19 cellular contexts compared by ENCODE assay signal in the genomic region with DNA sequence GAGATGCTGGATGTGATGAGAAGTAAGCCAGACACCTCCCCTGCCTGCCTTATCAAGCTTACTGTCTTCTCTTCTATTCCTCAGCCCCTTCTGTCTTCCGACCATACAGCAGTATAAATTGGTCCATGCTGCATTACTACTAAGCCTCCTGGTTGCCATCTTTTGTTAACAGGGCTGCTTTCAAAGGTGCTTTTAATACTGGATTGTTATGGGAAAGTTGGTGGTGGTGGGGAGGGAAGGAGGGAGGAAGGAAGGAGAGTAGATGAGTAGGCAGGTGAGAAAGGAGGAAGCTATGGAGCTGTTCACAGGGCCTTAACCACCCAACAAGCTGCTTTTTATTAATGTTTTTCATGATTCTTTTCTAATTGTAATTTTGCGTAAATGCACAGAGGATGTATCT.
DNase-seq lines count a peak whose midpoint lies in the region; ATAC-seq and TF ChIP-seq lines count a peak whose summit lies in the region.
"Had no signal": no experiment of that assay in that cellular context is flagged by ENCODE, and none has a peak within 500 bp of the region (broad histone marks: within the 10 kb centered on the region; RNA-seq: fewer than 3 reads in every experiment).

No MANE protein-coding gene starts in this region.

- H3K27me3 ChIP-seq in CD4-positive, CD25-positive, alpha-beta regulatory T cell (ENCODE audit: control insufficient read depth, insufficient read depth, low read length) = no peaks in the 10 kb centered on the region
- H3K27me3 ChIP-seq in HUES48 (ENCODE audit: control insufficient read depth, insufficient read depth, low read length) = no peaks in the 10 kb centered on the region
- H3K27me3 ChIP-seq in tibial nerve = no peaks in the 10 kb centered on the region

- 98 to 99% methylated on average over 2 of the region's 2 CpGs for WGBS in tibial nerve, 2 donors

- H3K4me1 ChIP-seq in CD4-positive, CD25-positive, alpha-beta regulatory T cell (ENCODE audit: control insufficient read depth, insufficient read depth, low read length, poor library complexity, severe bottlenecking) = no peaks in the 10 kb centered on the region
- peaks cover 27% of the 10 kb centered on the region for H3K4me1 ChIP-seq in HUES48 (ENCODE audit: control insufficient read depth, insufficient read depth, low read length)
- H3K4me1 ChIP-seq in tibial nerve = no peaks in the 10 kb centered on the region

- peaks cover 11 to 50% (median 39%) of the 10 kb centered on the region in 4 donors for H3K4me1 Mint-ChIP-seq in CD4-positive, CD25-positive, alpha-beta regulatory T cell
- peaks cover 15 to 43% of the 10 kb centered on the region in 2 donors for H3K4me1 Mint-ChIP-seq in effector memory CD8-positive, alpha-beta T cell (ENCODE audit: low read depth in 2 of 2)
- peaks cover 10% of the 10 kb centered on the region for H3K4me1 Mint-ChIP-seq in memory B cell
- H3K4me1 Mint-ChIP-seq: CD14-positive monocyte had no signal

- no peaks in the 10 kb centered on the region for H3K9me3 ChIP-seq in CD4-positive, CD25-positive, alpha-beta regulatory T cell (ENCODE audit: control insufficient read depth in 2 of 2, low read length in 2 of 2)
- H3K9me3 ChIP-seq in HUES48 (ENCODE audit: control insufficient read depth, insufficient read depth, low read length) (no peaks in the 10 kb centered on the region), tibial nerve (peaks cover 0 to 4% (median 0%) of the 10 kb centered on the region in 4 donors)

- no peak for DNase-seq in CD4-positive, CD25-positive, alpha-beta regulatory T cell
- DNase-seq in effector memory CD8-positive, alpha-beta T cell = no peak
- no peak for DNase-seq in memory B cell (ENCODE audit: low spot score in 2 of 2)
- no peak for DNase-seq in putamen (ENCODE audit: low spot score)
- DNase-seq in tibial nerve (ENCODE audit: low spot score in 2 of 2) = no peak
- no peak for DNase-seq in NCI-H1930 (lab: John Stamatoyannopoulos, UW)
- DNase-seq: 8988T, DMS153, NCI-H1105 treated with DMSO at 0.1 percent for 48 hours, NCI-H1694 treated with DMSO at 0.1 percent for 48 hours, NCI-H2107, NCI-H2227 treated with DMSO at 0.1 percent for 48 hours, NCI-H510A treated with DMSO at 0.1 percent for 48 hours, SHP77 had no signal

- TF ChIP-seq CTCF in tibial nerve (IDR thresholded peaks at IDR 0.05) = no peak

- H3K4me3 ChIP-seq in CD4-positive, CD25-positive, alpha-beta regulatory T cell (ENCODE audit: low read depth, low read length) = no peak overlapping the region
- H3K4me3 ChIP-seq in HUES48 (ENCODE audit: low read depth, low read length) (no peak overlapping the region), tibial nerve (no peak overlapping the region)
- H3K4me3 ChIP-seq: K562 had no signal

- H3K36me3 Mint-ChIP-seq in CD4-positive, CD25-positive, alpha-beta regulatory T cell = peaks cover 11% of the 10 kb centered on the region
- H3K36me3 Mint-ChIP-seq in effector memory CD8-positive, alpha-beta T cell (ENCODE audit: insufficient read depth) = no peaks in the 10 kb centered on the region
- peaks cover 6% of the 10 kb centered on the region for H3K36me3 Mint-ChIP-seq in memory B cell
- H3K36me3 Mint-ChIP-seq: CD14-positive monocyte had no signal

- no peak for ATAC-seq in CD4-positive, CD25-positive, alpha-beta regulatory T cell (ENCODE audit: low read depth in 2 of 2)
- no peak for ATAC-seq in effector memory CD8-positive, alpha-beta T cell (replicated peaks)
- no peak for ATAC-seq in memory B cell (ENCODE audit: low read depth)
- no peak for ATAC-seq in HG02970 (IDR thresholded peaks at IDR 0.05; ENCODE audit: low FRiP score, unreplicated experiment)
- ATAC-seq: K562 had no signal

- no peaks in the 10 kb centered on the region for H3K36me3 ChIP-seq in CD4-positive, CD25-positive, alpha-beta regulatory T cell (ENCODE audit: control insufficient read depth, insufficient read depth, low read length)
- H3K36me3 ChIP-seq in HUES48 (ENCODE audit: control insufficient read depth, insufficient read depth, low read length) (no peaks in the 10 kb centered on the region), tibial nerve (no peaks in the 10 kb centered on the region)

- no peak overlapping the region for H3K9ac ChIP-seq in HUES48 (ENCODE audit: low read depth, low read length)

- no peak for TF ChIP-seq POLR2A in tibial nerve (IDR thresholded peaks at IDR 0.05)

- peaks cover 0 to 1% (median 0%) of the 10 kb centered on the region in 7 donors for H3K9me3 Mint-ChIP-seq in CD4-positive, CD25-positive, alpha-beta regulatory T cell
- no peaks in the 10 kb centered on the region for H3K9me3 Mint-ChIP-seq in effector memory CD8-positive, alpha-beta T cell
- H3K9me3 Mint-ChIP-seq in memory B cell = no peaks in the 10 kb centered on the region
- H3K9me3 Mint-ChIP-seq: HFFc6 had no signal

- no peaks in the 10 kb centered on the region for H3K27me3 Mint-ChIP-seq in CD4-positive, CD25-positive, alpha-beta regulatory T cell
- H3K27me3 Mint-ChIP-seq in effector memory CD8-positive, alpha-beta T cell = no peaks in the 10 kb centered on the region
- no peaks in the 10 kb centered on the region for H3K27me3 Mint-ChIP-seq in memory B cell

- no peak overlapping the region for H3K4me3 Mint-ChIP-seq in CD4-positive, CD25-positive, alpha-beta regulatory T cell
- no peak overlapping the region for H3K4me3 Mint-ChIP-seq in effector memory CD8-positive, alpha-beta T cell
- no peak overlapping the region for H3K4me3 Mint-ChIP-seq in memory B cell
- H3K4me3 Mint-ChIP-seq: CD14-positive monocyte had no signal

- TF ChIP-seq EP300 in tibial nerve (IDR thresholded peaks at IDR 0.05) = no peak

- no peak overlapping the region for H3K27ac ChIP-seq in CD4-positive, CD25-positive, alpha-beta regulatory T cell (ENCODE audit: insufficient read depth, low read length, poor library complexity, severe bottlenecking)
- H3K27ac ChIP-seq in HUES48 (ENCODE audit: low read depth, low read length) (peak overlapping the region; percentile 45), tibial nerve (no peak overlapping the region)

- H3K27ac Mint-ChIP-seq in CD4-positive, CD25-positive, alpha-beta regulatory T cell = peak overlapping the region in 2 of 3 donors; percentile 2 to 49
- H3K27ac Mint-ChIP-seq in effector memory CD8-positive, alpha-beta T cell = peak overlapping the region; percentile 20 to 47
- H3K27ac Mint-ChIP-seq in memory B cell = peak overlapping the region; percentile 83
- H3K27ac Mint-ChIP-seq: CD14-positive monocyte had no signal

Comparison
In these comparisons a context has a peak if more than half of its experiments do, and no peak if none do; other contexts are left out.
1. H3K27ac Mint-ChIP-seq: peak in every context shown above with its lines; median percentile 83 in memory B cell; 34 in effector memory CD8-positive, alpha-beta T cell; 26 in CD4-positive, CD25-positive, alpha-beta regulatory T cell.